In the genomic region with DNA sequence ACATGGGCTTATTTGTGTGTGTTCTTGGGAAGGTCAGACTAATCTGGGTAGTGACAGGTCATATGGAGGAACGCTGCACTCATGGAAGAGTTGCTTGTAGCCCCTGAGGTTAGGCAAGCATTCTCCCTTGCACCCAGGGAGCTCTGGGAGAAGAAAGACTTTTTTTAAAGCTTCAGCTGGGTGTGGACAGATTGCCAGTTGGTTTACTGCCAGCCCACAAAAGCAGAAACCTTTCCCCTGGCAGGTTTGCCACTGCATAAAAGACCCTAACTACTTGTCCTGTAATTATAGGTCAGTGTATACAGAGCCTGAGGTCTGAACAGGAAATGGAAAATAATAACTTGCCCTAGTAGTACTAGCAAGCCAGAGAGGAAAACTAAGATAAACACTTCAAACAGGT, we compare ENCODE assay signal across 13 cellular contexts. TPM values are rescaled to one million over a fixed set of nuclear protein-coding genes. Genes with fewer than 3 reads are reported as not detected.
DNase-seq lines count a peak whose midpoint lies in the region; ATAC-seq and TF ChIP-seq lines count a peak whose summit lies in the region.
"Had no signal": no experiment of that assay in that cellular context is flagged by ENCODE, and none has a peak within 500 bp of the region (broad histone marks: within the 10 kb centered on the region; RNA-seq: fewer than 3 reads in every experiment).

No MANE protein-coding gene starts in this region.

- H4K8ac ChIP-seq in mesendoderm (ENCODE audit: low read depth, low read length), result no peak overlapping the region

- no peak overlapping the region for H3K4ac ChIP-seq in mesendoderm (ENCODE audit: low read depth, low read length)

- intact Hi-C loops in mucosa of descending colon (cut with DNase I, micrococcal nuclease), result no loop called here

- no peak overlapping the region for H3K56ac ChIP-seq in mesendoderm (ENCODE audit: low read length)

- no peaks in the 10 kb centered on the region for H3K27me3 ChIP-seq in mesendoderm (ENCODE audit: insufficient read depth, low read length, poor library complexity)
- H3K27me3 ChIP-seq: foreskin keratinocyte, neural progenitor cell had no signal

- H4K5ac ChIP-seq in mesendoderm (ENCODE audit: low read length), result no peak overlapping the region

- H3K23ac ChIP-seq in mesendoderm (ENCODE audit: low read length), result no peak overlapping the region

- H3K18ac ChIP-seq in mesendoderm (ENCODE audit: low read length), result no peak overlapping the region

- no peak overlapping the region for H3K9ac ChIP-seq in mesendoderm (ENCODE audit: low read length)
- H3K9ac ChIP-seq: neural progenitor cell had no signal

- no peak overlapping the region for H3K4me2 ChIP-seq in mesendoderm (ENCODE audit: low read length)
- H3K4me2 ChIP-seq: neural progenitor cell had no signal

- H3K27ac ChIP-seq in mesendoderm (ENCODE audit: low read depth, low read length), result no peak overlapping the region
- H3K27ac ChIP-seq: C4-2B, foreskin keratinocyte, neural progenitor cell had no signal

- ATAC-seq in HG02623 (IDR thresholded peaks at IDR 0.05; ENCODE audit: unreplicated experiment), result peak; percentile 53
- peak; percentile 92 for ATAC-seq in mucosa of descending colon
- no peak for ATAC-seq in HG03097 (IDR thresholded peaks at IDR 0.05; ENCODE audit: low FRiP score, unreplicated experiment)

- DNase-seq in DMS79 treated with DMSO at 0.1 percent for 48 hours (lab: John Stamatoyannopoulos, UW) (peak; percentile 26), NCI-H345 treated with DMSO at 0.1 percent for 48 hours (lab: John Stamatoyannopoulos, UW; ENCODE audit: unreplicated experiment) (peak; percentile 16), mucosa of descending colon (peak in 1 of 3 donors; percentile 60), mesendoderm (no peak), cerebellar nuclear complex (lab: John Stamatoyannopoulos, UW) (no peak)
- no peak for DNase-seq in activated CD8-positive, alpha-beta memory T cell treated with anti-CD3 and anti-CD28 coated beads, Interleukin-2, amount 50 U/mL, for 4 hours
- DNase-seq: foreskin keratinocyte, OCI-M1, T-helper 2 cell had no signal

- no peaks in the 10 kb centered on the region for H3K79me2 ChIP-seq in mesendoderm (ENCODE audit: control insufficient read depth, insufficient read depth, low read length)

- H3K4me1 ChIP-seq in mucosa of descending colon (ENCODE audit: low read depth), result peaks cover 6% of the 10 kb centered on the region
- no peaks in the 10 kb centered on the region for H3K4me1 ChIP-seq in mesendoderm (ENCODE audit: control insufficient read depth, low read depth, low read length)
- H3K4me1 ChIP-seq: neural progenitor cell had no signal

- H3K9me3 ChIP-seq in mucosa of descending colon, result no peaks in the 10 kb centered on the region

- no peak overlapping the region for H2BK15ac ChIP-seq in mesendoderm (replicated peaks; ENCODE audit: low read depth)

- no peak for TF ChIP-seq CTCF in mucosa of descending colon (IDR thresholded peaks at IDR 0.05)

- H3K79me1 ChIP-seq in mesendoderm (ENCODE audit: low read length), result no peaks in the 10 kb centered on the region

- WGBS in mesendoderm (ENCODE audit: extremely low coverage, insufficient coverage, low lambda C conversion rate), result no CpG with 5 or more reads among the region's 1 CpG

- H3K4me3 ChIP-seq in mucosa of descending colon, result no peak overlapping the region
- H3K4me3 ChIP-seq in mesendoderm (ENCODE audit: low read length), result no peak overlapping the region
- H3K4me3 ChIP-seq: neural progenitor cell had no signal

- H3K36me3 ChIP-seq in mucosa of descending colon (ENCODE audit: low read depth), result no peaks in the 10 kb centered on the region
- H3K36me3 ChIP-seq in mesendoderm (ENCODE audit: control insufficient read depth, insufficient read depth, low read length), result no peaks in the 10 kb centered on the region
- H3K36me3 ChIP-seq: neural progenitor cell had no signal

- H2AK5ac ChIP-seq in mesendoderm (ENCODE audit: low read length), result no peak overlapping the region

- H2BK120ac ChIP-seq in mesendoderm (ENCODE audit: low read depth, low read length), result no peak overlapping the region

- no peak overlapping the region for H2BK5ac ChIP-seq in mesendoderm (ENCODE audit: low read length)

RNA-seq across cellular contexts. Expression of a gene that starts 7.4 kb away (rescaled TPM):
- 10 to 100 TPM; 50.8 to 57.4 (median 53.6) TPM for total RNA-seq in mucosa of descending colon
- 4.9 TPM for polyA plus RNA-seq in mesendoderm (2013, experiment 1 of 2)
- polyA plus RNA-seq in mesendoderm (2013, experiment 2 of 2), result 5.2 TPM

Comparison
In these comparisons a context has a peak if more than half of its experiments do, and no peak if none do; other contexts are left out.
1. DNase-seq: peak in DMS79 treated with DMSO at 0.1 percent for 48 hours (single experiment) and NCI-H345 treated with DMSO at 0.1 percent for 48 hours (single experiment); none in activated CD8-positive, alpha-beta memory T cell treated with anti-CD3 and anti-CD28 coated beads, Interleukin-2, amount 50 U/mL, for 4 hours (single experiment), mesendoderm (single experiment) and cerebellar nuclear complex (0 of 2).